23 cellular contexts compared by ENCODE assay signal in the genomic region with DNA sequence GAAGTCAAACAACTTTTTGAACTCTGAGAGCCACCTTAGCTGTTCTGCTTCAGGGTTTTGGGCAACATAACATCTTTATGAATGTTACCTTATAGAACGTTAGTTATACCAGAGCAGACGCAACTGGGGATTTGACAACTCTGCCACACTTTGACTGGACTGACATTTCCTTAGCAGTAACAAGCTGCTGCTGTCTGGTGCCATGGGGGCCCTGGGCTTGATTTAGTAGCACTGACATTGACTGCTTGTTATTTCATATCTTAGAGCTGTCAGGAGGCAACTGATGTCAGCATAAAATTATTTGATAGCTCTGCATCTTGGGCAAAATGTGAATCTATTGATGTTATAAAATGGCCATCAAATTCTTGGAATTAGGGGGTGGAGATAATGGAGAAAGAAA.
"Had no signal": no experiment of that assay in that cellular context is flagged by ENCODE, and none has a peak within 500 bp of the region (broad histone marks: within the 10 kb centered on the region; RNA-seq: fewer than 3 reads in every experiment).

No MANE protein-coding gene starts in this region.

- H3K36me3 ChIP-seq: colonic mucosa, esophagus muscularis mucosa, esophagus squamous epithelium, gastrocnemius medialis, gastroesophageal sphincter, heart left ventricle, heart right ventricle had no signal

- H3K27ac ChIP-seq: colonic mucosa, coronary artery, dorsolateral prefrontal cortex, epithelial cell of prostate, esophagus muscularis mucosa, esophagus squamous epithelium, foreskin keratinocyte, gastrocnemius medialis, gastroesophageal sphincter, heart left ventricle, heart right ventricle had no signal

- H3K27me3 Mint-ChIP-seq: dendritic cell treated with granulocyte-macrophage colony-stimulating factor and Interleukin-4, amounts not matched to agents 40 ng/mL and 50 ng/mL, for 4 days; effector memory CD8-positive, alpha-beta T cell had no signal

- H3K4me3 ChIP-seq: colonic mucosa, coronary artery, dorsolateral prefrontal cortex, esophagus muscularis mucosa, esophagus squamous epithelium, gastrocnemius medialis, gastroesophageal sphincter, heart left ventricle, heart right ventricle had no signal

- H3K9me3 ChIP-seq: colonic mucosa, esophagus muscularis mucosa, esophagus squamous epithelium, gastrocnemius medialis, gastroesophageal sphincter, heart left ventricle, heart right ventricle had no signal

- H3K4me3 Mint-ChIP-seq: dendritic cell treated with granulocyte-macrophage colony-stimulating factor and Interleukin-4, amounts not matched to agents 40 ng/mL and 50 ng/mL, for 4 days; effector memory CD8-positive, alpha-beta T cell; endodermal cell had no signal

- H3K27me3 ChIP-seq: colonic mucosa, dorsolateral prefrontal cortex, esophagus muscularis mucosa, esophagus squamous epithelium, foreskin keratinocyte, gastrocnemius medialis, gastroesophageal sphincter, heart left ventricle, heart right ventricle had no signal

- H3K9me3 Mint-ChIP-seq: dendritic cell treated with granulocyte-macrophage colony-stimulating factor and Interleukin-4, amounts not matched to agents 40 ng/mL and 50 ng/mL, for 4 days; endodermal cell had no signal

- DNase-seq: colonic mucosa; cortex of kidney; dermis blood vessel endothelial cell; dorsolateral prefrontal cortex; effector CD4-positive, alpha-beta T cell; effector CD8-positive, alpha-beta T cell; effector memory CD4-positive, alpha-beta T cell; effector memory CD8-positive, alpha-beta T cell; endodermal cell; erythroblast; esophagus squamous epithelium; foreskin keratinocyte; foreskin melanocyte; gastrocnemius medialis; glutamatergic neuron; head of caudate nucleus; heart left ventricle; heart right ventricle had no signal

- H3K27ac Mint-ChIP-seq: dendritic cell treated with granulocyte-macrophage colony-stimulating factor and Interleukin-4, amounts not matched to agents 40 ng/mL and 50 ng/mL, for 4 days; effector memory CD8-positive, alpha-beta T cell; endodermal cell had no signal
